1 cellular context compared by ENCODE assay signal in genomic region chr11:66842896-66843775, GRCh38.
TF ChIP-seq lines count a peak whose summit lies in the region.

A gene with protein sequence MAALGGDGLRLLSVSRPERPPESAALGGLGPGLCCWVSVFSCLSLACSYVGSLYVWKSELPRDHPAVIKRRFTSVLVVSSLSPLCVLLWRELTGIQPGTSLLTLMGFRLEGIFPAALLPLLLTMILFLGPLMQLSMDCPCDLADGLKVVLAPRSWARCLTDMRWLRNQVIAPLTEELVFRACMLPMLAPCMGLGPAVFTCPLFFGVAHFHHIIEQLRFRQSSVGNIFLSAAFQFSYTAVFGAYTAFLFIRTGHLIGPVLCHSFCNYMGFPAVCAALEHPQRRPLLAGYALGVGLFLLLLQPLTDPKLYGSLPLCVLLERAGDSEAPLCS (plus strand): TSS chr11:66843441. CDS start chr11:66843456, 15 bp downstream.

TF ChIP-seq in HepG2, 621 proteins besides CTCF, POLR2A, EP300 and RAD21 (continued from another document and continues in another):
- TF ChIP-seq TBX3 (IDR thresholded peaks at IDR 0.05; ENCODE audit: borderline replicate concordance) (no peak), GPN1 (CRISPR knock-in tag; IDR thresholded peaks at IDR 0.05; ENCODE audit: borderline replicate concordance) (no peak), ZFX (CRISPR knock-in tag; IDR thresholded peaks at IDR 0.05; ENCODE audit: low read depth) (peak; percentile 93), RBFOX2 (IDR thresholded peaks at IDR 0.05; ENCODE audit: low read depth, low read length) (peak; percentile 96), YEATS2 (CRISPR knock-in tag; IDR thresholded peaks at IDR 0.05; ENCODE audit: borderline replicate concordance) (peak; percentile 39; the same call in 1 of the 2 replicates), BHLHE40 (IDR thresholded peaks at IDR 0.05; ENCODE audit: low read length) (no peak), KLF15 (CRISPR knock-in tag; IDR thresholded peaks at IDR 0.05; ENCODE audit: borderline replicate concordance) (no peak), ZNF451 (CRISPR knock-in tag; IDR thresholded peaks at IDR 0.05) (peak; percentile 38; the same call in 1 of the 2 replicates), PAX8 (CRISPR knock-in tag; IDR thresholded peaks at IDR 0.05; ENCODE audit: borderline replicate concordance) (peak; percentile 88; the same call in 1 of the 2 replicates), PCBP1 (IDR thresholded peaks at IDR 0.05; ENCODE audit: borderline replicate concordance, low read depth, low read length) (no peak), ZNF318 (CRISPR knock-in tag; IDR thresholded peaks at IDR 0.05) (no peak), ZMYM4 (CRISPR knock-in tag; IDR thresholded peaks at IDR 0.05) (no peak), ZSCAN12 (CRISPR knock-in tag; IDR thresholded peaks at IDR 0.05) (no peak), REL (CRISPR knock-in tag; conservative IDR thresholded peaks at IDR 0.05) (no peak), BRCA1 (CRISPR knock-in tag; IDR thresholded peaks at IDR 0.05) (no peak), EED (CRISPR knock-in tag; IDR thresholded peaks at IDR 0.05) (0 out of 2 replicates have a peak, but pooled peaks have one; percentile 1), ZMYM3 (CRISPR knock-in tag; IDR thresholded peaks at IDR 0.05) (no peak), HES4 (CRISPR knock-in tag; IDR thresholded peaks at IDR 0.05; ENCODE audit: borderline replicate concordance) (no peak; the same call in 1 of the 2 replicates), MAF1 (CRISPR knock-in tag; IDR thresholded peaks at IDR 0.05; ENCODE audit: borderline replicate concordance) (no peak; the same call in 1 of the 2 replicates), ADNP (CRISPR knock-in tag; IDR thresholded peaks at IDR 0.05) (no peak), HOXD1 (CRISPR knock-in tag; IDR thresholded peaks at IDR 0.05) (no peak; the same call in 1 of the 2 replicates), SRF (IDR thresholded peaks at IDR 0.05; ENCODE audit: low read depth, low read length) (peak; percentile 60; the same call in 1 of the 2 replicates), IRF2 (CRISPR knock-in tag; IDR thresholded peaks at IDR 0.05) (peak; percentile 48; the same call in 1 of the 2 replicates), RXRB (CRISPR knock-in tag; IDR thresholded peaks at IDR 0.05; ENCODE audit: borderline replicate concordance) (no peak), HNF4G (IDR thresholded peaks at IDR 0.05; ENCODE audit: borderline replicate concordance, low read depth, low read length) (no peak), HNF4G (CRISPR knock-in tag; IDR thresholded peaks at IDR 0.05; ENCODE audit: borderline replicate concordance, low read depth) (0 out of 2 replicates have a peak, but pooled peaks have one; percentile 14)
- TF ChIP-seq, protein P1, sequence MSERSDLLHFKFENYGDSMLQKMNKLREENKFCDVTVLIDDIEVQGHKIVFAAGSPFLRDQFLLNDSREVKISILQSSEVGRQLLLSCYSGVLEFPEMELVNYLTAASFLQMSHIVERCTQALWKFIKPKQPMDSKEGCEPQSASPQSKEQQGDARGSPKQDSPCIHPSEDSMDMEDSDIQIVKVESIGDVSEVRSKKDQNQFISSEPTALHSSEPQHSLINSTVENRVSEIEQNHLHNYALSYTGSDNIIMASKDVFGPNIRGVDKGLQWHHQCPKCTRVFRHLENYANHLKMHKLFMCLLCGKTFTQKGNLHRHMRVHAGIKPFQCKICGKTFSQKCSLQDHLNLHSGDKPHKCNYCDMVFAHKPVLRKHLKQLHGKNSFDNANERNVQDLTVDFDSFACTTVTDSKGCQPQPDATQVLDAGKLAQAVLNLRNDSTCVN (CRISPR knock-in tag; IDR thresholded peaks at IDR 0.05; ENCODE audit: borderline replicate concordance): no peak
- TF ChIP-seq, protein P2, sequence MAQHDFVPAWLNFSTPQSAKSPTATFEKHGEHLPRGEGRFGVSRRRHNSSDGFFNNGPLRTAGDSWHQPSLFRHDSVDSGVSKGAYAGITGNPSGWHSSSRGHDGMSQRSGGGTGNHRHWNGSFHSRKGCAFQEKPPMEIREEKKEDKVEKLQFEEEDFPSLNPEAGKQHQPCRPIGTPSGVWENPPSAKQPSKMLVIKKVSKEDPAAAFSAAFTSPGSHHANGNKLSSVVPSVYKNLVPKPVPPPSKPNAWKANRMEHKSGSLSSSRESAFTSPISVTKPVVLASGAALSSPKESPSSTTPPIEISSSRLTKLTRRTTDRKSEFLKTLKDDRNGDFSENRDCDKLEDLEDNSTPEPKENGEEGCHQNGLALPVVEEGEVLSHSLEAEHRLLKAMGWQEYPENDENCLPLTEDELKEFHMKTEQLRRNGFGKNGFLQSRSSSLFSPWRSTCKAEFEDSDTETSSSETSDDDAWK (CRISPR knock-in tag; IDR thresholded peaks at IDR 0.05): no peak
- TF ChIP-seq, protein P3, sequence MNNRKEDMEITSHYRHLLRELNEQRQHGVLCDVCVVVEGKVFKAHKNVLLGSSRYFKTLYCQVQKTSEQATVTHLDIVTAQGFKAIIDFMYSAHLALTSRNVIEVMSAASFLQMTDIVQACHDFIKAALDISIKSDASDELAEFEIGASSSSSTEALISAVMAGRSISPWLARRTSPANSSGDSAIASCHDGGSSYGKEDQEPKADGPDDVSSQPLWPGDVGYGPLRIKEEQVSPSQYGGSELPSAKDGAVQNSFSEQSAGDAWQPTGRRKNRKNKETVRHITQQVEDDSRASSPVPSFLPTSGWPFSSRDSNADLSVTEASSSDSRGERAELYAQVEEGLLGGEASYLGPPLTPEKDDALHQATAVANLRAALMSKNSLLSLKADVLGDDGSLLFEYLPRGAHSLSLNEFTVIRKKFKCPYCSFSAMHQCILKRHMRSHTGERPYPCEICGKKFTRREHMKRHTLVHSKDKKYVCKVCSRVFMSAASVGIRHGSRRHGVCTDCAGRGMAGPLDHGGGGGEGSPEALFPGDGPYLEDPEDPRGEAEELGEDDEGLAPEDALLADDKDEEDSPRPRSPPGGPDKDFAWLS (CRISPR knock-in tag; IDR thresholded peaks at IDR 0.05; ENCODE audit: borderline replicate concordance): no peak
- TF ChIP-seq, protein P4, sequence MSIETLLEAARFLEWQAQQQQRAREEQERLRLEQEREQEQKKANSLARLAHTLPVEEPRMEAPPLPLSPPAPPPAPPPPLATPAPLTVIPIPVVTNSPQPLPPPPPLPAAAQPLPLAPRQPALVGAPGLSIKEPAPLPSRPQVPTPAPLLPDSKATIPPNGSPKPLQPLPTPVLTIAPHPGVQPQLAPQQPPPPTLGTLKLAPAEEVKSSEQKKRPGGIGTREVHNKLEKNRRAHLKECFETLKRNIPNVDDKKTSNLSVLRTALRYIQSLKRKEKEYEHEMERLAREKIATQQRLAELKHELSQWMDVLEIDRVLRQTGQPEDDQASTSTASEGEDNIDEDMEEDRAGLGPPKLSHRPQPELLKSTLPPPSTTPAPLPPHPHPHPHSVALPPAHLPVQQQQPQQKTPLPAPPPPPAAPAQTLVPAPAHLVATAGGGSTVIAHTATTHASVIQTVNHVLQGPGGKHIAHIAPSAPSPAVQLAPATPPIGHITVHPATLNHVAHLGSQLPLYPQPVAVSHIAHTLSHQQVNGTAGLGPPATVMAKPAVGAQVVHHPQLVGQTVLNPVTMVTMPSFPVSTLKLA (IDR thresholded peaks at IDR 0.05): no peak
- TF ChIP-seq, protein P5, sequence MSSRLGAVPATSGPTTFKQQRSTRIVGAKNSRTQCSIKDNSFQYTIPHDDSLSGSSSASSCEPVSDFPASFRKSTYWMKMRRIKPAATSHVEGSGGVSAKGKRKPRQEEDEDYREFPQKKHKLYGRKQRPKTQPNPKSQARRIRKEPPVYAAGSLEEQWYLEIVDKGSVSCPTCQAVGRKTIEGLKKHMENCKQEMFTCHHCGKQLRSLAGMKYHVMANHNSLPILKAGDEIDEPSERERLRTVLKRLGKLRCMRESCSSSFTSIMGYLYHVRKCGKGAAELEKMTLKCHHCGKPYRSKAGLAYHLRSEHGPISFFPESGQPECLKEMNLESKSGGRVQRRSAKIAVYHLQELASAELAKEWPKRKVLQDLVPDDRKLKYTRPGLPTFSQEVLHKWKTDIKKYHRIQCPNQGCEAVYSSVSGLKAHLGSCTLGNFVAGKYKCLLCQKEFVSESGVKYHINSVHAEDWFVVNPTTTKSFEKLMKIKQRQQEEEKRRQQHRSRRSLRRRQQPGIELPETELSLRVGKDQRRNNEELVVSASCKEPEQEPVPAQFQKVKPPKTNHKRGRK (CRISPR knock-in tag; IDR thresholded peaks at IDR 0.05): no peak
- TF ChIP-seq, protein P6, sequence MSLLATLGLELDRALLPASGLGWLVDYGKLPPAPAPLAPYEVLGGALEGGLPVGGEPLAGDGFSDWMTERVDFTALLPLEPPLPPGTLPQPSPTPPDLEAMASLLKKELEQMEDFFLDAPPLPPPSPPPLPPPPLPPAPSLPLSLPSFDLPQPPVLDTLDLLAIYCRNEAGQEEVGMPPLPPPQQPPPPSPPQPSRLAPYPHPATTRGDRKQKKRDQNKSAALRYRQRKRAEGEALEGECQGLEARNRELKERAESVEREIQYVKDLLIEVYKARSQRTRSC (CRISPR knock-in tag; IDR thresholded peaks at IDR 0.05; ENCODE audit: low read depth): no peak
- TF ChIP-seq, protein P7, sequence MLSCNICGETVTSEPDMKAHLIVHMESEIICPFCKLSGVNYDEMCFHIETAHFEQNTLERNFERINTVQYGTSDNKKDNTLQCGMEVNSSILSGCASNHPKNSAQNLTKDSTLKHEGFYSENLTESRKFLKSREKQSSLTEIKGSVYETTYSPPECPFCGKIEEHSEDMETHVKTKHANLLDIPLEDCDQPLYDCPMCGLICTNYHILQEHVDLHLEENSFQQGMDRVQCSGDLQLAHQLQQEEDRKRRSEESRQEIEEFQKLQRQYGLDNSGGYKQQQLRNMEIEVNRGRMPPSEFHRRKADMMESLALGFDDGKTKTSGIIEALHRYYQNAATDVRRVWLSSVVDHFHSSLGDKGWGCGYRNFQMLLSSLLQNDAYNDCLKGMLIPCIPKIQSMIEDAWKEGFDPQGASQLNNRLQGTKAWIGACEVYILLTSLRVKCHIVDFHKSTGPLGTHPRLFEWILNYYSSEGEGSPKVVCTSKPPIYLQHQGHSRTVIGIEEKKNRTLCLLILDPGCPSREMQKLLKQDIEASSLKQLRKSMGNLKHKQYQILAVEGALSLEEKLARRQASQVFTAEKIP (CRISPR knock-in tag; IDR thresholded peaks at IDR 0.05; ENCODE audit: borderline replicate concordance): no peak
- TF ChIP-seq, protein P8, sequence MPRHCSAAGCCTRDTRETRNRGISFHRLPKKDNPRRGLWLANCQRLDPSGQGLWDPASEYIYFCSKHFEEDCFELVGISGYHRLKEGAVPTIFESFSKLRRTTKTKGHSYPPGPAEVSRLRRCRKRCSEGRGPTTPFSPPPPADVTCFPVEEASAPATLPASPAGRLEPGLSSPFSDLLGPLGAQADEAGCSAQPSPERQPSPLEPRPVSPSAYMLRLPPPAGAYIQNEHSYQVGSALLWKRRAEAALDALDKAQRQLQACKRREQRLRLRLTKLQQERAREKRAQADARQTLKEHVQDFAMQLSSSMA (CRISPR knock-in tag; IDR thresholded peaks at IDR 0.05): no peak; the same call in 1 of the 2 replicates
- TF ChIP-seq, protein P9, sequence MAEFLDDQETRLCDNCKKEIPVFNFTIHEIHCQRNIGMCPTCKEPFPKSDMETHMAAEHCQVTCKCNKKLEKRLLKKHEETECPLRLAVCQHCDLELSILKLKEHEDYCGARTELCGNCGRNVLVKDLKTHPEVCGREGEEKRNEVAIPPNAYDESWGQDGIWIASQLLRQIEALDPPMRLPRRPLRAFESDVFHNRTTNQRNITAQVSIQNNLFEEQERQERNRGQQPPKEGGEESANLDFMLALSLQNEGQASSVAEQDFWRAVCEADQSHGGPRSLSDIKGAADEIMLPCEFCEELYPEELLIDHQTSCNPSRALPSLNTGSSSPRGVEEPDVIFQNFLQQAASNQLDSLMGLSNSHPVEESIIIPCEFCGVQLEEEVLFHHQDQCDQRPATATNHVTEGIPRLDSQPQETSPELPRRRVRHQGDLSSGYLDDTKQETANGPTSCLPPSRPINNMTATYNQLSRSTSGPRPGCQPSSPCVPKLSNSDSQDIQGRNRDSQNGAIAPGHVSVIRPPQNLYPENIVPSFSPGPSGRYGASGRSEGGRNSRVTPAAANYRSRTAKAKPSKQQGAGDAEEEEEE (CRISPR knock-in tag; IDR thresholded peaks at IDR 0.05; ENCODE audit: borderline replicate concordance): no peak
